19 cellular contexts compared by ENCODE assay signal in genomic region chr11:78768345-78768744, GRCh38.
"Had no signal": no experiment of that assay in that cellular context is flagged by ENCODE, and none has a peak within 500 bp of the region (broad histone marks: within the 10 kb centered on the region; RNA-seq: fewer than 3 reads in every experiment).

No MANE protein-coding gene starts in this region.

- DNase-seq: cortex of kidney; dorsolateral prefrontal cortex; effector CD8-positive, alpha-beta T cell; foreskin melanocyte; heart left ventricle; hippocampal formation; left lung; mesenchymal stem cell; midbrain; nucleus accumbens; ovary; stimulated activated CD4-positive, alpha-beta T cell treated with anti-CD3 and anti-CD28 coated beads, Interleukin-4, amount 100 ng/mL, for 24 hours; transverse colon had no signal

- H3K4me2 ChIP-seq: neural progenitor cell, smooth muscle cell had no signal

- H3K4me3 ChIP-seq: dorsolateral prefrontal cortex, heart left ventricle, left lung, lung, neural progenitor cell, ovary, right atrium auricular region, smooth muscle cell, transverse colon had no signal

- H3K4me1 ChIP-seq: left lung, transverse colon had no signal

- H3K36me3 ChIP-seq: heart left ventricle, left lung, neural progenitor cell, ovary, right atrium auricular region, transverse colon had no signal

- H3K9ac ChIP-seq: neural progenitor cell had no signal

- ATAC-seq: left lung; natural killer cell treated with Interleukin-12 subunit alpha and Interleukin-12 subunit beta and Interleukin-15 and Interleukin-18, amount 100 ng/mL, for 72 hours; stimulated activated memory B cell treated with anti-CD40 and anti-IgM and Interleukin-4, amounts not matched to agents 10 μg/mL and 1 μg/mL and 100 μg/mL, for 72 hours had no signal

- H3K27me3 ChIP-seq: dorsolateral prefrontal cortex, heart left ventricle, left lung, neural progenitor cell, ovary, right atrium auricular region, transverse colon had no signal

- H3K9me3 ChIP-seq: heart left ventricle, left lung, ovary, right atrium auricular region, transverse colon had no signal

- H2AFZ ChIP-seq: neural progenitor cell had no signal

- H3K27ac ChIP-seq: dorsolateral prefrontal cortex, heart left ventricle, left lung, neural progenitor cell, ovary, right atrium auricular region, transverse colon had no signal
